27 cellular contexts compared by ENCODE assay signal in the genomic region with DNA sequence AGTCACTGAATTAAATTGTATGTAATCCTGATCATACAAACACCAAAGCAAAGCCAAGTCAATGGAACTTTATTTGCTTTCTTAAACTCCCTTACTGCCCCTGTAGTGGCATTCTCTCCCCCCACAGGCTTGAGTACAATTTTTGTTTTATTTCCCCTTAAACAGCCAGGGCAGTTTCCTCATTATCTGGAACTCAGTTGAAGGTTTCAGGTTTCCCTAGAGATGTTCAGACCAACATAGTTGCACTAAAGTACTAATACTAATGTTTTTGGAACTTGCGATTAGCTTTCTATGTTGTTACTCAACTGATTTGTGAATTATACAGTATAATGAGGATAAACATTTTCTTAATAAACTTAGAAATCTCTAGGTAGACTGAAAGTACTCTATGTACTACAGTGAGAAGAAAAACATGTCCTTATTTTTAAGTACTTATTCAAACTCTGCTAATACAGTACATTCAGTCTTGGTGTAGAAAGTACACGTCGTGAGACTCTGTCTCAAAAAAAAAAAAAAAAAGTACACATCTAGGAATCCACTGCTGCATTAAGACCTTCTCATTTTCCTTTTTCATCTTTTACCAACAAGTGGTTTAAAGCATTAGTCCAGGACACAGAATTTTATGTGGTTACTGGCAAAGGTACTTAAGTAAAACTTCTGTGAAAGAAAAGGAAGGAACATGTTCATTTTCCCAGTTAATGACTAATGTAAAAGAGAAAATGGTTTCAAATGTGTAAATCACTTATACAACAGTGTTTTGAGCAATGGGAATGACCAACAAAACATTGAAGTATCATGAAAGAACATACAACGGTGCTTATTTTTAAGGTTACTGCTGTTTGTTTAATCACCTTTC.
A peak's percentile ranks its signal among the peaks of the same experiment; 100 is the strongest.
DNase-seq lines count a peak whose midpoint lies in the region; ATAC-seq and TF ChIP-seq lines count a peak whose summit lies in the region.
"Had no signal": no experiment of that assay in that cellular context is flagged by ENCODE, and none has a peak within 500 bp of the region (broad histone marks: within the 10 kb centered on the region; RNA-seq: fewer than 3 reads in every experiment).

No MANE protein-coding gene starts in this region.

- peak overlapping the region; percentile 8 for H3K27ac Mint-ChIP-seq in neural crest cell (ENCODE audit: unreplicated experiment)
- H3K27ac Mint-ChIP-seq: activated naive CD8-positive, alpha-beta T cell; activated T-helper 17 cell treated with anti-CD3 and anti-CD28 coated beads, Interleukin-2, amount 50 U/mL, for 72 hours; progenitor cell of endocrine pancreas; stimulated activated naive CD8-positive, alpha-beta T cell treated with anti-CD3 and anti-CD28 coated beads, Interleukin-15, Interleukin-2, amounts not matched to agents 100 ng/mL and 50 ng/mL, for 24 hours; type B pancreatic cell had no signal

- intact Hi-C loops in left ventricle myocardium superior (cut with micrococcal nuclease) = no loop called here
- intact Hi-C loops in cardiac septum (cut with DNase I) = no loop called here

- peaks cover 25% of the 10 kb centered on the region for H3K36me3 Mint-ChIP-seq in neural crest cell (ENCODE audit: low read depth)

- peaks cover 5% of the 10 kb centered on the region for H3K9me3 Mint-ChIP-seq in neural crest cell

- DNase-seq in left ventricle myocardium superior = no peak
- no peak for DNase-seq in cardiac septum (ENCODE audit: low spot score)
- DNase-seq in fibroblast of peridontal ligament (ENCODE audit: extremely low read depth) = peak; percentile 21
- DNase-seq in neural crest cell (ENCODE audit: low read depth, low spot score) = no peak
- DNase-seq in NCI-H1694 (lab: John Stamatoyannopoulos, UW) = no peak
- no peak for DNase-seq in stimulated activated naive CD4-positive, alpha-beta T cell treated with Interleukin-2 at 50 U/mL for 16 hours (lab: John Stamatoyannopoulos, UW)
- no peak for DNase-seq in NCI-H2227 treated with DMSO at 0.1 percent for 48 hours (lab: John Stamatoyannopoulos, UW)
- DNase-seq: activated CD4-positive, alpha-beta T cell treated with anti-CD3 and anti-CD28 coated beads, Interleukin-2, amount 50 U/mL, for 1 hour; Caco-2; dermis blood vessel endothelial cell; EL; foreskin keratinocyte; KBM-7; kidney; NCI-H1694 treated with DMSO at 0.1 percent for 48 hours; NCI-H226; stimulated activated CD4-positive, alpha-beta T cell treated with anti-CD3 and anti-CD28 coated beads, Interleukin-4, amount 100 ng/mL, for 1 hour; T-helper 2 cell; WERI-Rb-1 had no signal

- TF ChIP-seq CTCF in neural crest cell (conservative IDR thresholded peaks at IDR 0.05) = no peak

- H3K4me3 Mint-ChIP-seq in neural crest cell = no peak overlapping the region
- H3K4me3 Mint-ChIP-seq: activated naive CD8-positive, alpha-beta T cell; activated T-helper 17 cell treated with anti-CD3 and anti-CD28 coated beads, Interleukin-2, amount 50 U/mL, for 72 hours; nephron; stimulated activated naive CD8-positive, alpha-beta T cell treated with anti-CD3 and anti-CD28 coated beads, Interleukin-15, Interleukin-2, amounts not matched to agents 100 ng/mL and 50 ng/mL, for 24 hours; type B pancreatic cell had no signal

- H3K4me1 Mint-ChIP-seq in neural crest cell = no peaks in the 10 kb centered on the region

- ATAC-seq in left ventricle myocardium superior (peak; percentile 39), HG03196 (IDR thresholded peaks at IDR 0.05; ENCODE audit: unreplicated experiment) (no peak)
- ATAC-seq: activated T-helper 17 cell treated with anti-CD3 and anti-CD28 coated beads, Interleukin-2, amount 50 U/mL, for 72 hours; foreskin keratinocyte; Panc1 had no signal

- no peaks in the 10 kb centered on the region for H3K27me3 Mint-ChIP-seq in neural crest cell (ENCODE audit: low read depth)
- H3K27me3 Mint-ChIP-seq: activated naive CD8-positive, alpha-beta T cell; activated T-helper 17 cell treated with anti-CD3 and anti-CD28 coated beads, Interleukin-2, amount 50 U/mL, for 72 hours; progenitor cell of endocrine pancreas; stimulated activated naive CD8-positive, alpha-beta T cell treated with anti-CD3 and anti-CD28 coated beads, Interleukin-15, Interleukin-2, amounts not matched to agents 100 ng/mL and 50 ng/mL, for 24 hours; type B pancreatic cell had no signal
